Comparison of ENCODE assay signal across 1 cellular context in genomic region chr12:57459055-57459749, GRCh38.
A peak's percentile ranks its signal among the peaks of the same experiment; 100 is the strongest.
TF ChIP-seq lines count a peak whose summit lies in the region.

No MANE protein-coding gene starts in this region.

TF ChIP-seq in IMR-90, 13 proteins besides CTCF, POLR2A, EP300 and RAD21:
- TF ChIP-seq USF2 (IDR thresholded peaks at IDR 0.05; ENCODE audit: low read depth, low read length) (no peak), NFE2L2 (IDR thresholded peaks at IDR 0.05; ENCODE audit: low read depth, low read length) (no peak), MXI1 (IDR thresholded peaks at IDR 0.05; ENCODE audit: borderline replicate concordance, low read depth, low read length) (no peak; the same call in 1 of the 2 replicates), SMC3 (IDR thresholded peaks at IDR 0.05; ENCODE audit: low read depth, low read length) (peak; percentile 68), BHLHE40 (IDR thresholded peaks at IDR 0.05; ENCODE audit: low read depth, low read length) (no peak), RCOR1 (IDR thresholded peaks at IDR 0.05; ENCODE audit: insufficient replicate concordance, low read length) (no peak), CHD1 (IDR thresholded peaks at IDR 0.05; ENCODE audit: low read depth, low read length) (peak; percentile 77; the same call in 1 of the 2 replicates), RFX5 (IDR thresholded peaks at IDR 0.05; ENCODE audit: low read depth, low read length) (no peak), MAZ (IDR thresholded peaks at IDR 0.05; ENCODE audit: borderline replicate concordance, low read depth, low read length) (peak; percentile 71; the same call in 1 of the 2 replicates), CEBPB (IDR thresholded peaks at IDR 0.05; ENCODE audit: low read depth, low read length) (no peak)
- TF ChIP-seq, protein P1, sequence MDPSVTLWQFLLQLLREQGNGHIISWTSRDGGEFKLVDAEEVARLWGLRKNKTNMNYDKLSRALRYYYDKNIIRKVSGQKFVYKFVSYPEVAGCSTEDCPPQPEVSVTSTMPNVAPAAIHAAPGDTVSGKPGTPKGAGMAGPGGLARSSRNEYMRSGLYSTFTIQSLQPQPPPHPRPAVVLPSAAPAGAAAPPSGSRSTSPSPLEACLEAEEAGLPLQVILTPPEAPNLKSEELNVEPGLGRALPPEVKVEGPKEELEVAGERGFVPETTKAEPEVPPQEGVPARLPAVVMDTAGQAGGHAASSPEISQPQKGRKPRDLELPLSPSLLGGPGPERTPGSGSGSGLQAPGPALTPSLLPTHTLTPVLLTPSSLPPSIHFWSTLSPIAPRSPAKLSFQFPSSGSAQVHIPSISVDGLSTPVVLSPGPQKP (IDR thresholded peaks at IDR 0.05; ENCODE audit: borderline replicate concordance, low read depth, low read length): no peak
